7 cellular contexts compared by ENCODE assay signal in genomic region chr5:43312699-43313034, GRCh38. TPM values are rescaled to one million over a fixed set of nuclear protein-coding genes. Genes with fewer than 3 reads are reported as not detected.
DNase-seq lines count a peak whose midpoint lies in the region; ATAC-seq and TF ChIP-seq lines count a peak whose summit lies in the region.

No MANE protein-coding gene starts in this region.

- TF ChIP-seq CTCF in HFF-Myc (IDR thresholded peaks at IDR 0.05; ENCODE audit: low read depth, low read length, missing control alignments) = no peak
- no peak for TF ChIP-seq CTCF in cardiac fibroblast (IDR thresholded peaks at IDR 0.05; ENCODE audit: low read depth, low read length)
- TF ChIP-seq CTCF in omental fat pad (IDR thresholded peaks at IDR 0.05) = no peak

- no peak for DNase-seq in HFF-Myc (ENCODE audit: extremely low read depth, low read depth)
- peak; percentile 84 for DNase-seq in NCI-H748 treated with DMSO at 0.1 percent for 48 hours (lab: John Stamatoyannopoulos, UW)
- no peak for DNase-seq in cardiac fibroblast (ENCODE audit: low read depth in 2 of 2)
- peak; percentile 13 for DNase-seq in mucosa of gallbladder (ENCODE audit: low spot score)
- DNase-seq in NCI-H1417 (lab: John Stamatoyannopoulos, UW) = no peak
- no peak for DNase-seq in omental fat pad (ENCODE audit: low spot score)

- H3K4me3 ChIP-seq in HFF-Myc (replicated peaks; ENCODE audit: low read depth, low read length) = peak overlapping the region; percentile 77
- peak overlapping the region; percentile 94 to 97 for H3K4me3 ChIP-seq in cardiac fibroblast (replicated peaks in 1 of 2; ENCODE audit: low read depth in 2 of 2, low read length in 2 of 2)

- peak; percentile 0 for ATAC-seq in GM18517 (IDR thresholded peaks at IDR 0.05; ENCODE audit: unreplicated experiment)
- no peak for ATAC-seq in omental fat pad (ENCODE audit: low FRiP score)

RNA-seq across cellular contexts. Expression of gene HMGCS1, which starts 0.5 kb away (rescaled TPM):
- total RNA-seq in mucosa of gallbladder = 234 TPM
- 10 to 100 TPM in 3 of 4 donors, 1 to 10 TPM in 1; 9.8 to 34.5 (median 18.4) TPM for total RNA-seq in omental fat pad

Comparison
In these comparisons a context has a peak if more than half of its experiments do, and no peak if none do; other contexts are left out.
1. DNase-seq: peak in NCI-H748 treated with DMSO at 0.1 percent for 48 hours (single experiment) and mucosa of gallbladder (single experiment); none in HFF-Myc (single experiment), cardiac fibroblast (0 of 2), NCI-H1417 (0 of 3) and omental fat pad (single experiment).